ENCODE assay signal across 1 cellular context in genomic region chr2:152925540-152926448, GRCh38.
TF ChIP-seq lines count a peak whose summit lies in the region.

No MANE protein-coding gene starts in this region.

TF ChIP-seq in GM12878, 131 proteins besides CTCF, POLR2A, EP300 and RAD21 (continued from another document):
- TF ChIP-seq RELB (IDR thresholded peaks at IDR 0.05; ENCODE audit: low read depth) (no peak), RAD51 (IDR thresholded peaks at IDR 0.05) (peak; percentile 22; the same call in 1 of the 2 replicates), SUPT20H (IDR thresholded peaks at IDR 0.05; ENCODE audit: borderline replicate concordance, control insufficient read depth, low read depth, low read length) (no peak), ZNF592 (IDR thresholded peaks at IDR 0.05) (no peak), BCL11A (IDR thresholded peaks at IDR 0.05; ENCODE audit: low read depth, low read length) (no peak), IKZF2 (IDR thresholded peaks at IDR 0.05) (peak; percentile 25 to 37; a peak in 1 of 4 replicates), TAF1 (IDR thresholded peaks at IDR 0.05; ENCODE audit: borderline replicate concordance, low read depth, low read length) (no peak), CBFB (IDR thresholded peaks at IDR 0.05; ENCODE audit: low read depth) (no peak), BHLHE40 (IDR thresholded peaks at IDR 0.05; ENCODE audit: borderline replicate concordance in 1 of 2, low read depth in 2 of 2, low read length in 1 of 2) (peak; percentile 96), IRF4 (IDR thresholded peaks at IDR 0.05; ENCODE audit: low read depth, low read length) (0 out of 2 replicates have a peak, but pooled peaks have one; percentile 13)
